2 cellular contexts compared by ENCODE assay signal in the genomic region with DNA sequence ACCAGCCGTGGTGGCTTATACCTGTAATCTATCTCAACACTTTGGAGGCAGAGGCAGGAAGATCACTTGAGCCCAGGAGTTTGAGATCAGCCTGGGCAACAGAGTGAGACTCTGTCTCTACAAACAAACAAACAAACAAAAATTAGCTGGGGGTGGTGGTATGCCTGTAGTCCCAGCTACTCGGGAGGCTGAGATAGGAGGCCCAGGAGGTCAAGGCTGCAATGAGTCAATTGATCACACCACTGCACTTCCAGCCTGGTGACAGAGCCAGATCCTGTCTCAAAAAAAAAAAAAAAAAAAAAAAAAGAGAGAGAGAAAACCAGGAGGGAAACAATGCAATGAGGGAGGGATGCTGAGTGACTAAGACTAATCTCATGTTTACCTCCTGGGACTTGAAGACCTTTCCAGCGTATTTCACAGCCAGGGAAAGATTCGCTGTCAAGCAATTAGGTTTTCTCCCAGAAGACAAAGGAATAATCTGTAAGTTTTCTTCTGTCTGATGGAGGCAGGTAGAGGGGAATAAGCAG.
TF ChIP-seq lines count a peak whose summit lies in the region.

No MANE protein-coding gene starts in this region.

TF ChIP-seq in HepG2, 621 proteins besides CTCF, POLR2A, EP300 and RAD21:
- TF ChIP-seq, protein P1, sequence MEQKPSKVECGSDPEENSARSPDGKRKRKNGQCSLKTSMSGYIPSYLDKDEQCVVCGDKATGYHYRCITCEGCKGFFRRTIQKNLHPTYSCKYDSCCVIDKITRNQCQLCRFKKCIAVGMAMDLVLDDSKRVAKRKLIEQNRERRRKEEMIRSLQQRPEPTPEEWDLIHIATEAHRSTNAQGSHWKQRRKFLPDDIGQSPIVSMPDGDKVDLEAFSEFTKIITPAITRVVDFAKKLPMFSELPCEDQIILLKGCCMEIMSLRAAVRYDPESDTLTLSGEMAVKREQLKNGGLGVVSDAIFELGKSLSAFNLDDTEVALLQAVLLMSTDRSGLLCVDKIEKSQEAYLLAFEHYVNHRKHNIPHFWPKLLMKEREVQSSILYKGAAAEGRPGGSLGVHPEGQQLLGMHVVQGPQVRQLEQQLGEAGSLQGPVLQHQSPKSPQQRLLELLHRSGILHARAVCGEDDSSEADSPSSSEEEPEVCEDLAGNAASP (CRISPR knock-in tag; IDR thresholded peaks at IDR 0.05; ENCODE audit: borderline replicate concordance) = no peak
- TF ChIP-seq, protein P2, sequence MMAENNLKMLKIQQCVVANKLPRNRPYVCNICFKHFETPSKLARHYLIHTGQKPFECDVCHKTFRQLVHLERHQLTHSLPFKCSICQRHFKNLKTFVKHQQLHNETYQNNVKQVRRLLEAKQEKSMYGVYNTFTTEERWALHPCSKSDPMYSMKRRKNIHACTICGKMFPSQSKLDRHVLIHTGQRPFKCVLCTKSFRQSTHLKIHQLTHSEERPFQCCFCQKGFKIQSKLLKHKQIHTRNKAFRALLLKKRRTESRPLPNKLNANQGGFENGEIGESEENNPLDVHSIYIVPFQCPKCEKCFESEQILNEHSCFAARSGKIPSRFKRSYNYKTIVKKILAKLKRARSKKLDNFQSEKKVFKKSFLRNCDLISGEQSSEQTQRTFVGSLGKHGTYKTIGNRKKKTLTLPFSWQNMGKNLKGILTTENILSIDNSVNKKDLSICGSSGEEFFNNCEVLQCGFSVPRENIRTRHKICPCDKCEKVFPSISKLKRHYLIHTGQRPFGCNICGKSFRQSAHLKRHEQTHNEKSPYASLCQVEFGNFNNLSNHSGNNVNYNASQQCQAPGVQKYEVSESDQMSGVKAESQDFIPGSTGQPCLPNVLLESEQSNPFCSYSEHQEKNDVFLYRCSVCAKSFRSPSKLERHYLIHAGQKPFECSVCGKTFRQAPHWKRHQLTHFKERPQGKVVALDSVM (CRISPR knock-in tag; IDR thresholded peaks at IDR 0.05) = peak; percentile 55; the same call in 1 of the 2 replicates
TF ChIP-seq in HepG2: peak in this region for 1.

TF ChIP-seq in WTC11, 78 proteins besides CTCF, POLR2A, EP300 and RAD21:
- TF ChIP-seq NFE2L1 (CRISPR knock-in tag; IDR thresholded peaks at IDR 0.05) (no peak), NFYB (CRISPR knock-in tag; conservative IDR thresholded peaks at IDR 0.05; ENCODE audit: low read depth) (no peak), SMAD3 (CRISPR knock-in tag; IDR thresholded peaks at IDR 0.05; ENCODE audit: borderline replicate concordance) (no peak), RORB (CRISPR knock-in tag; IDR thresholded peaks at IDR 0.05) (no peak), FOXK1 (CRISPR knock-in tag; IDR thresholded peaks at IDR 0.05) (no peak), ZNF317 (CRISPR knock-in tag; IDR thresholded peaks at IDR 0.05; ENCODE audit: borderline replicate concordance, low read depth) (no peak)
- TF ChIP-seq, protein P3, sequence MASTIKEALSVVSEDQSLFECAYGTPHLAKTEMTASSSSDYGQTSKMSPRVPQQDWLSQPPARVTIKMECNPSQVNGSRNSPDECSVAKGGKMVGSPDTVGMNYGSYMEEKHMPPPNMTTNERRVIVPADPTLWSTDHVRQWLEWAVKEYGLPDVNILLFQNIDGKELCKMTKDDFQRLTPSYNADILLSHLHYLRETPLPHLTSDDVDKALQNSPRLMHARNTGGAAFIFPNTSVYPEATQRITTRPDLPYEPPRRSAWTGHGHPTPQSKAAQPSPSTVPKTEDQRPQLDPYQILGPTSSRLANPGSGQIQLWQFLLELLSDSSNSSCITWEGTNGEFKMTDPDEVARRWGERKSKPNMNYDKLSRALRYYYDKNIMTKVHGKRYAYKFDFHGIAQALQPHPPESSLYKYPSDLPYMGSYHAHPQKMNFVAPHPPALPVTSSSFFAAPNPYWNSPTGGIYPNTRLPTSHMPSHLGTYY (CRISPR knock-in tag; IDR thresholded peaks at IDR 0.05) = no peak
- TF ChIP-seq, protein P4, sequence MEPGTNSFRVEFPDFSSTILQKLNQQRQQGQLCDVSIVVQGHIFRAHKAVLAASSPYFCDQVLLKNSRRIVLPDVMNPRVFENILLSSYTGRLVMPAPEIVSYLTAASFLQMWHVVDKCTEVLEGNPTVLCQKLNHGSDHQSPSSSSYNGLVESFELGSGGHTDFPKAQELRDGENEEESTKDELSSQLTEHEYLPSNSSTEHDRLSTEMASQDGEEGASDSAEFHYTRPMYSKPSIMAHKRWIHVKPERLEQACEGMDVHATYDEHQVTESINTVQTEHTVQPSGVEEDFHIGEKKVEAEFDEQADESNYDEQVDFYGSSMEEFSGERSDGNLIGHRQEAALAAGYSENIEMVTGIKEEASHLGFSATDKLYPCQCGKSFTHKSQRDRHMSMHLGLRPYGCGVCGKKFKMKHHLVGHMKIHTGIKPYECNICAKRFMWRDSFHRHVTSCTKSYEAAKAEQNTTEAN (CRISPR knock-in tag; IDR thresholded peaks at IDR 0.05) = no peak
- TF ChIP-seq, protein P5, sequence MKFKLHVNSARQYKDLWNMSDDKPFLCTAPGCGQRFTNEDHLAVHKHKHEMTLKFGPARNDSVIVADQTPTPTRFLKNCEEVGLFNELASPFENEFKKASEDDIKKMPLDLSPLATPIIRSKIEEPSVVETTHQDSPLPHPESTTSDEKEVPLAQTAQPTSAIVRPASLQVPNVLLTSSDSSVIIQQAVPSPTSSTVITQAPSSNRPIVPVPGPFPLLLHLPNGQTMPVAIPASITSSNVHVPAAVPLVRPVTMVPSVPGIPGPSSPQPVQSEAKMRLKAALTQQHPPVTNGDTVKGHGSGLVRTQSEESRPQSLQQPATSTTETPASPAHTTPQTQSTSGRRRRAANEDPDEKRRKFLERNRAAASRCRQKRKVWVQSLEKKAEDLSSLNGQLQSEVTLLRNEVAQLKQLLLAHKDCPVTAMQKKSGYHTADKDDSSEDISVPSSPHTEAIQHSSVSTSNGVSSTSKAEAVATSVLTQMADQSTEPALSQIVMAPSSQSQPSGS (CRISPR knock-in tag; IDR thresholded peaks at IDR 0.05; ENCODE audit: borderline replicate concordance, low read depth) = no peak
